ENCODE assay signal across 8 cellular contexts in genomic region chr12:49622501-49623141, GRCh38. TPM values are rescaled to one million over a fixed set of nuclear protein-coding genes. Genes with fewer than 3 reads are reported as not detected.
DNase-seq lines count a peak whose midpoint lies in the region; ATAC-seq, FAIRE-seq and TF ChIP-seq lines count a peak whose summit lies in the region.

No MANE protein-coding gene starts in this region.

- H3K27ac Mint-ChIP-seq in activated T-helper 17 cell treated with anti-CD3 and anti-CD28 coated beads, Interleukin-2, amount 50 U/mL, for 72 hours, result peak overlapping the region; percentile 75

- H3K27ac ChIP-seq in ovary, result peak overlapping the region; percentile 84 to 94

- TF ChIP-seq CTCF in ovary (IDR thresholded peaks at IDR 0.05) (no peak), D721Med (IDR thresholded peaks at IDR 0.05; ENCODE audit: insufficient read depth, missing control alignments) (no peak)

- no peaks in the 10 kb centered on the region for H3K27me3 ChIP-seq in ovary

- H3K4me1 ChIP-seq in ovary (ENCODE audit: insufficient read depth), result peaks cover 13% of the 10 kb centered on the region

- H3K4me3 Mint-ChIP-seq in activated T-helper 17 cell treated with anti-CD3 and anti-CD28 coated beads, Interleukin-2, amount 50 U/mL, for 72 hours, result peak overlapping the region; percentile 83

- no peak for TF ChIP-seq POLR2A in ovary (IDR thresholded peaks at IDR 0.05)

- WGBS in ovary, 3 donors, result 1% methylated on average over 22 of the region's 22 CpGs

- H3K9me3 Mint-ChIP-seq in activated T-helper 17 cell treated with anti-CD3 and anti-CD28 coated beads, Interleukin-2, amount 50 U/mL, for 72 hours, result no peaks in the 10 kb centered on the region

- TF ChIP-seq EP300 in ovary (IDR thresholded peaks at IDR 0.05), result no peak

- no peak for FAIRE-seq in D721Med (lab: Jason Lieb, UNC)

- H3K36me3 ChIP-seq in ovary, result no peaks in the 10 kb centered on the region

- DNase-seq in NCI-H510A treated with DMSO at 0.1 percent for 48 hours (lab: John Stamatoyannopoulos, UW), result peak; percentile 43
- no peak for DNase-seq in NCI-H510A (lab: John Stamatoyannopoulos, UW)
- peak; percentile 29 to 66 for DNase-seq in NOMO-1 (lab: John Stamatoyannopoulos, UW; ENCODE audit: unreplicated experiment in 2 of 2)
- DNase-seq in globus pallidus (ENCODE audit: low spot score), result peak; percentile 35
- DNase-seq in ovary, result peak in 3 of 5 donors; percentile 22 to 57 (median 41)
- no peak for DNase-seq in D721Med (ENCODE audit: insufficient read length, low spot score)

- peak overlapping the region; percentile 58 for H3K4me3 ChIP-seq in ovary

- H3K36me3 Mint-ChIP-seq in activated T-helper 17 cell treated with anti-CD3 and anti-CD28 coated beads, Interleukin-2, amount 50 U/mL, for 72 hours (ENCODE audit: low read depth), result no peaks in the 10 kb centered on the region

- no peaks in the 10 kb centered on the region for H3K9me3 ChIP-seq in ovary

- peak; percentile 27 for ATAC-seq in HG02938 (IDR thresholded peaks at IDR 0.05; ENCODE audit: unreplicated experiment)
- ATAC-seq in activated T-helper 17 cell treated with anti-CD3 and anti-CD28 coated beads, Interleukin-2, amount 50 U/mL, for 72 hours (replicated peaks), result peak; percentile 61

- H3K27me3 Mint-ChIP-seq in activated T-helper 17 cell treated with anti-CD3 and anti-CD28 coated beads, Interleukin-2, amount 50 U/mL, for 72 hours, result no peaks in the 10 kb centered on the region

- intact Hi-C loops in ovary (cut with DNase I), result no loop called here

- peaks cover 15% of the 10 kb centered on the region for H3K4me1 Mint-ChIP-seq in activated T-helper 17 cell treated with anti-CD3 and anti-CD28 coated beads, Interleukin-2, amount 50 U/mL, for 72 hours

RNA-seq across cellular contexts. Expression of gene PRPF40B, which starts 0.7 kb away (rescaled TPM):
- total RNA-seq in activated T-helper 17 cell treated with anti-CD3 and anti-CD28 coated beads, Interleukin-2, amount 50 U/mL, for 72 hours, result 1 to 10 TPM; 7.7 to 8.2 TPM
- 10 to 100 TPM; 29.8 to 72.6 (median 43.3) TPM for total RNA-seq in ovary
- polyA plus RNA-seq in ovary, result 10 to 100 TPM; 13.4 to 31.4 TPM

RNA-seq across cellular contexts. Expression of gene FAM186B, which starts 17.2 kb away (rescaled TPM):
- total RNA-seq in activated T-helper 17 cell treated with anti-CD3 and anti-CD28 coated beads, Interleukin-2, amount 50 U/mL, for 72 hours, result under 1 TPM in 1 of 2 donors, not detected in 1; 0.11 TPM
- total RNA-seq in ovary, result 1 to 10 TPM in 2 of 7 donors, under 1 TPM in 5; 0.11 to 1.5 (median 0.84) TPM
- under 1 TPM; 0.38 to 0.46 TPM for polyA plus RNA-seq in ovary

RNA-seq across cellular contexts. Expression of gene MCRS1, which starts 54.7 kb away (rescaled TPM):
- 10 to 100 TPM; 31.6 to 54.8 TPM for total RNA-seq in activated T-helper 17 cell treated with anti-CD3 and anti-CD28 coated beads, Interleukin-2, amount 50 U/mL, for 72 hours
- total RNA-seq in ovary, result 10 to 100 TPM; 38.5 to 56.2 (median 39.5) TPM
- polyA plus RNA-seq in ovary, result 10 to 100 TPM; 14.7 to 40.3 TPM

Comparison
In these comparisons a context has a peak if more than half of its experiments do, and no peak if none do; other contexts are left out.
1. DNase-seq: peak in NCI-H510A treated with DMSO at 0.1 percent for 48 hours (single experiment), NOMO-1 (2 of 2), globus pallidus (single experiment) and ovary (3 of 5); none in NCI-H510A (single experiment) and D721Med (single experiment).